Comparison of ENCODE assay signal across 17 cellular contexts in the genomic region with DNA sequence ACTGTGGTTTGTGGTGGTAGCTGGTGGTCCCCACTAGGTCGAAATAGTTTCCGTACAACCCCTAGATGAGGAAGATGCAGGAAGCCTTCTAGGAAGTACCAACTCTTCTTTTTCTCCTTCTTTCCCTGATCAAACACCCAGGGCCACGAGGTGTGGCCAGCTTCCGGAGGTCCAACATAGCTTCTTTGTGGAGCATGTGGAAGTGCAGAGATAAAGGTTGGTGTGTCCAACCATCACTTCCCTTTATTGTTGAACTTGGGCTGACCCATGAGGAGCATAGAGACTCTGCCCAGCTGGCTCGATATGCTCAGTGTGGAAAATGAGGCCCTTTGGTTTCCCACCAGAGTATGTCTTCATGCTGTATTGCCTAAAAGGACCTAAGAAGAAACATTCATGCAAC.
"Had no signal": no experiment of that assay in that cellular context is flagged by ENCODE, and none has a peak within 500 bp of the region (broad histone marks: within the 10 kb centered on the region; RNA-seq: fewer than 3 reads in every experiment).

No MANE protein-coding gene starts in this region.

- H3K9ac ChIP-seq: parathyroid adenoma had no signal

- FAIRE-seq: islet of Langerhans had no signal

- H3K4me1 ChIP-seq: body of pancreas, heart left ventricle, left ventricle myocardium inferior, parathyroid adenoma, testis had no signal

- ATAC-seq: activated T-helper 17 cell treated with anti-CD3 and anti-CD28 coated beads, Interleukin-2, amount 50 U/mL, for 72 hours; body of pancreas; heart left ventricle had no signal

- H3K27ac ChIP-seq: body of pancreas, heart left ventricle, left ventricle myocardium inferior, parathyroid adenoma, testis had no signal

- H3K36me3 ChIP-seq: heart left ventricle, left ventricle myocardium inferior had no signal

- H3K4me3 ChIP-seq: body of pancreas, heart left ventricle, left ventricle myocardium inferior, testis had no signal

- H3K27me3 ChIP-seq: body of pancreas, testis had no signal

- DNase-seq: activated CD4-positive, alpha-beta T cell treated with anti-CD3 and anti-CD28 coated beads for 48 hours; activated naive CD4-positive, alpha-beta T cell treated with anti-CD3 and anti-CD28 coated beads for 36 hours; activated T-cell treated with anti-CD3 and anti-CD28 coated beads for 4 hours; body of pancreas; central memory CD4-positive, alpha-beta T cell; cortex of kidney; effector CD8-positive, alpha-beta T cell; foreskin melanocyte; heart left ventricle; left ventricle myocardium inferior; naive B cell; stimulated activated CD4-positive, alpha-beta T cell treated with anti-CD3 and anti-CD28 coated beads, Interleukin-15, amount 100 ng/mL, for 24 hours; stimulated activated CD4-positive, alpha-beta T cell treated with anti-CD3 and anti-CD28 coated beads, Interleukin-4, amount 100 ng/mL, for 24 hours; testis had no signal

- H3K9me3 ChIP-seq: body of pancreas, heart left ventricle, left ventricle myocardium inferior, testis had no signal
